In genomic region chr2:861655-862355, GRCh38 we compare ENCODE assay signal across 1 cellular context.
TF ChIP-seq lines count a peak whose summit lies in the region.

No MANE protein-coding gene starts in this region.

TF ChIP-seq in GM23338, 12 proteins besides CTCF, POLR2A, EP300 and RAD21 (continued from another document):
- TF ChIP-seq, protein P1, sequence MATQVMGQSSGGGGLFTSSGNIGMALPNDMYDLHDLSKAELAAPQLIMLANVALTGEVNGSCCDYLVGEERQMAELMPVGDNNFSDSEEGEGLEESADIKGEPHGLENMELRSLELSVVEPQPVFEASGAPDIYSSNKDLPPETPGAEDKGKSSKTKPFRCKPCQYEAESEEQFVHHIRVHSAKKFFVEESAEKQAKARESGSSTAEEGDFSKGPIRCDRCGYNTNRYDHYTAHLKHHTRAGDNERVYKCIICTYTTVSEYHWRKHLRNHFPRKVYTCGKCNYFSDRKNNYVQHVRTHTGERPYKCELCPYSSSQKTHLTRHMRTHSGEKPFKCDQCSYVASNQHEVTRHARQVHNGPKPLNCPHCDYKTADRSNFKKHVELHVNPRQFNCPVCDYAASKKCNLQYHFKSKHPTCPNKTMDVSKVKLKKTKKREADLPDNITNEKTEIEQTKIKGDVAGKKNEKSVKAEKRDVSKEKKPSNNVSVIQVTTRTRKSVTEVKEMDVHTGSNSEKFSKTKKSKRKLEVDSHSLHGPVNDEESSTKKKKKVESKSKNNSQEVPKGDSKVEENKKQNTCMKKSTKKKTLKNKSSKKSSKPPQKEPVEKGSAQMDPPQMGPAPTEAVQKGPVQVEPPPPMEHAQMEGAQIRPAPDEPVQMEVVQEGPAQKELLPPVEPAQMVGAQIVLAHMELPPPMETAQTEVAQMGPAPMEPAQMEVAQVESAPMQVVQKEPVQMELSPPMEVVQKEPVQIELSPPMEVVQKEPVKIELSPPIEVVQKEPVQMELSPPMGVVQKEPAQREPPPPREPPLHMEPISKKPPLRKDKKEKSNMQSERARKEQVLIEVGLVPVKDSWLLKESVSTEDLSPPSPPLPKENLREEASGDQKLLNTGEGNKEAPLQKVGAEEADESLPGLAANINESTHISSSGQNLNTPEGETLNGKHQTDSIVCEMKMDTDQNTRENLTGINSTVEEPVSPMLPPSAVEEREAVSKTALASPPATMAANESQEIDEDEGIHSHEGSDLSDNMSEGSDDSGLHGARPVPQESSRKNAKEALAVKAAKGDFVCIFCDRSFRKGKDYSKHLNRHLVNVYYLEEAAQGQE (IDR thresholded peaks at IDR 0.05; ENCODE audit: unreplicated experiment) = no peak
- TF ChIP-seq JUNB (IDR thresholded peaks at IDR 0.05; ENCODE audit: unreplicated experiment) = no peak
- TF ChIP-seq EZH2phosphoT487 (IDR thresholded peaks at IDR 0.05; ENCODE audit: unreplicated experiment) = no peak
- TF ChIP-seq NANOG (IDR thresholded peaks at IDR 0.05; ENCODE audit: borderline replicate concordance) = no peak
